In the genomic region with DNA sequence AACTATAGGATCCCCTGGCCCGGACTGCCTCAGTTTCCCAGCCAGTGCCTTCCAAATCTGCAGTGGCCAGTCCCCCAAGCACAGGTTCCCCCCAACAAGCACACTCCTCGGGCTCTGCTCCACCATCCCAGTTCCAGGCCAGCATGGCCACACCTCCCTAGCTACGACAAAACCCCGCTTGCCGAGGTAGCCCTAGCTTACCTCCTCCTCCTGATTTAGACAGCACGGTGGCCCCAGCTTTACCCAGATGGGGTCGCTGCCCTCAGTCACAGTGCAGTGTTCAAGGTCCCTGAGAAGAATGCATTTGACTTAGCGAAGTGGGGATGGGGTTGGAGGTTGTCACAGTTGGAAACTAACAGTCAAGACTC, we compare ENCODE assay signal across 9 cellular contexts. TPM values are rescaled to one million over a fixed set of nuclear protein-coding genes. Genes with fewer than 3 reads are reported as not detected.
DNase-seq lines count a peak whose midpoint lies in the region; ATAC-seq, FAIRE-seq and TF ChIP-seq lines count a peak whose summit lies in the region.
"Had no signal": no experiment of that assay in that cellular context is flagged by ENCODE, and none has a peak within 500 bp of the region (broad histone marks: within the 10 kb centered on the region; RNA-seq: fewer than 3 reads in every experiment).

No MANE protein-coding gene starts in this region.

- no peaks in the 10 kb centered on the region for H3K9me2 ChIP-seq in PC-3 (replicated peaks; ENCODE audit: low read length)

- WGBS in ovary, 3 donors, result 17 to 26% (median 19%) methylated on average over 8 of the region's 8 CpGs

- H3K36me3 Mint-ChIP-seq in Caco-2 (ENCODE audit: insufficient read depth, unreplicated experiment), result peaks cover 39% of the 10 kb centered on the region

- H3K4me3 ChIP-seq in Caco-2 (ENCODE audit: low read depth, low read length), result peak overlapping the region; percentile 95
- H3K4me3 ChIP-seq in PC-3 (ENCODE audit: low read length), result peak overlapping the region; percentile 73
- peak overlapping the region; percentile 62 for H3K4me3 ChIP-seq in epithelial cell of proximal tubule (ENCODE audit: low read depth, low read length)
- H3K4me3 ChIP-seq in ovary, result peak overlapping the region; percentile 48

- intact Hi-C loops in Caco-2 (cut with micrococcal nuclease; ENCODE audit: unreplicated experiment), result loop anchor here (1.0 to 10.0 kb wide), 3 partner anchors 21 to 691 kb away; a partner anchor contains a TSS
- intact Hi-C loops in PC-3 (cut with micrococcal nuclease), result no loop called here
- intact Hi-C loops in ovary (cut with DNase I), result loop anchor here in 1 of 4 donors (2.0 kb wide), 1 partner anchor 173 kb away; a partner anchor contains a TSS

- H3K27me3 ChIP-seq in Caco-2 (replicated peaks; ENCODE audit: control insufficient read depth, insufficient read depth, low read length) (no peaks in the 10 kb centered on the region), PC-3 (ENCODE audit: low read length) (no peaks in the 10 kb centered on the region), ovary (no peaks in the 10 kb centered on the region)
- H3K27me3 ChIP-seq: adrenal gland had no signal

- BruUV-seq in Caco-2 (replicated peaks; lab: Mats Ljungman, UMichigan) (no TSS peak), PC-3 (replicated peaks; lab: Mats Ljungman, UMichigan) (no TSS peak)

- peak overlapping the region; percentile 96 for H2AFZ ChIP-seq in PC-3 (ENCODE audit: low read length)

- POLR2A ChIA-PET in Caco-2 (lab: Charles Lee) (interaction anchor here (0.6 to 1.5 kb wide), 7 partner anchors 9 to 352 kb away, joined by 3 to 24 read pairs (median 6); a partner anchor contains a TSS), PC-3 (lab: Charles Lee; ENCODE audit: unreplicated experiment) (no interaction called here)

- no peak for TF ChIP-seq EP300 in ovary (IDR thresholded peaks at IDR 0.05)

- no peak overlapping the region for H3K9ac ChIP-seq in PC-3 (ENCODE audit: low read length)

- H3K4me2 ChIP-seq in PC-3 (ENCODE audit: low read length), result peak overlapping the region; percentile 93

- H3K9me3 ChIP-seq in Caco-2 (no peaks in the 10 kb centered on the region), PC-3 (ENCODE audit: low read length) (no peaks in the 10 kb centered on the region), ovary (no peaks in the 10 kb centered on the region)
- H3K9me3 ChIP-seq: adrenal gland had no signal

- H3K4me3 Mint-ChIP-seq in Caco-2 (ENCODE audit: unreplicated experiment), result peak overlapping the region; percentile 92

- peaks cover 3% of the 10 kb centered on the region for H3K27me3 Mint-ChIP-seq in Caco-2 (ENCODE audit: insufficient read depth, unreplicated experiment)

- no peaks in the 10 kb centered on the region for H4K20me1 ChIP-seq in PC-3 (ENCODE audit: low read length)

- H3K79me2 ChIP-seq in PC-3 (ENCODE audit: low read length), result no peaks in the 10 kb centered on the region

- no peak for TF ChIP-seq POLR2A in ovary (IDR thresholded peaks at IDR 0.05)

- ATAC-seq in PC-3 (no peak), HG02588 (IDR thresholded peaks at IDR 0.05; ENCODE audit: unreplicated experiment) (no peak), GM19397 (IDR thresholded peaks at IDR 0.05; ENCODE audit: unreplicated experiment) (no peak)

- no peak overlapping the region for H3K27ac ChIP-seq in PC-3 (ENCODE audit: low read length)
- peak overlapping the region; percentile 51 to 82 for H3K27ac ChIP-seq in ovary

- H3F3A ChIP-seq in PC-3 (ENCODE audit: low read length, unreplicated experiment), result no peaks in the 10 kb centered on the region

- TF ChIP-seq CTCF in Caco-2 (IDR thresholded peaks at IDR 0.05; ENCODE audit: insufficient read depth in 1 of 2, low read depth in 1 of 2, low read length in 1 of 2, severe bottlenecking in 1 of 2, unreplicated experiment in 1 of 2) (peak in 1 of 2 experiments; percentile 34), PC-3 (conservative IDR thresholded peaks at IDR 0.05; ENCODE audit: low read depth, low read length) (peak; percentile 26; the same call in 1 of the 2 replicates), epithelial cell of proximal tubule (conservative IDR thresholded peaks at IDR 0.05; ENCODE audit: low read depth, low read length) (no peak), ovary (IDR thresholded peaks at IDR 0.05) (no peak)

- no peaks in the 10 kb centered on the region for H3K9me3 Mint-ChIP-seq in Caco-2 (ENCODE audit: unreplicated experiment)

- no peak for FAIRE-seq in HTR-8/SVneo (lab: Jason Lieb, UNC)

- peak overlapping the region; percentile 92 for H3K27ac Mint-ChIP-seq in Caco-2 (ENCODE audit: unreplicated experiment)

- DNase-seq in Caco-2 (no peak), PC-3 (no peak), epithelial cell of proximal tubule (ENCODE audit: low read depth) (no peak), ovary (peak; percentile 30 to 63 (median 52)), HTR-8/SVneo (ENCODE audit: insufficient read length, low spot score) (no peak), NCI-H510A (lab: John Stamatoyannopoulos, UW) (no peak)

- no peaks in the 10 kb centered on the region for H3K36me3 ChIP-seq in Caco-2 (ENCODE audit: control insufficient read depth, insufficient read depth, low read length)
- no peaks in the 10 kb centered on the region for H3K36me3 ChIP-seq in PC-3 (ENCODE audit: low read depth, low read length)
- H3K36me3 ChIP-seq in ovary, result no peaks in the 10 kb centered on the region
- H3K36me3 ChIP-seq: adrenal gland had no signal

- H3K4me1 Mint-ChIP-seq in Caco-2 (ENCODE audit: low read depth, unreplicated experiment), result peaks cover 18% of the 10 kb centered on the region

- H3K4me1 ChIP-seq in Caco-2 (peaks cover 6% of the 10 kb centered on the region), PC-3 (ENCODE audit: insufficient read depth, low read length) (peaks cover 6% of the 10 kb centered on the region; the same call in 1 of the 2 replicates), ovary (ENCODE audit: insufficient read depth) (peaks cover 5% of the 10 kb centered on the region)

- CTCF ChIA-PET in Caco-2 (lab: Charles Lee) (interaction anchor here (0.5 to 2.4 kb wide), 15 partner anchors 10 to 511 kb away, joined by 3 to 20 read pairs (median 3); a partner anchor contains a TSS), PC-3 (lab: Charles Lee) (no interaction called here)

RNA-seq across cellular contexts. Expression of a gene that starts 40.8 kb away (rescaled TPM):
- total RNA-seq in Caco-2 (2022) (11.8 and 15.2 TPM in 2 replicates), PC-3 (2014; rRNA removed) (15.2 and 15.5 TPM in 2 replicates), epithelial cell of proximal tubule (2.2 and 10.4 TPM in 2 replicates), ovary (10 to 100 TPM; 15.0 to 30.7 (median 22.9) TPM)
- 10 to 100 TPM in 1 of 2 donors, 1 to 10 TPM in 1; 8.9 to 26.6 TPM for polyA plus RNA-seq in ovary

Comparison
In these comparisons a context has a peak if more than half of its experiments do, and no peak if none do; other contexts are left out.
1. DNase-seq: peak in ovary (5 of 5); none in Caco-2 (0 of 2), PC-3 (single experiment), epithelial cell of proximal tubule (single experiment), HTR-8/SVneo (single experiment) and NCI-H510A (single experiment).
2. Peak in every context shown above with its lines, with median percentiles within 50 percentile points of each other: H3K4me3 ChIP-seq.